ENCODE assay signal across 29 cellular contexts in genomic region chr19:28424662-28425430, GRCh38.
DNase-seq lines count a peak whose midpoint lies in the region; ATAC-seq, FAIRE-seq and TF ChIP-seq lines count a peak whose summit lies in the region.
"Had no signal": no experiment of that assay in that cellular context is flagged by ENCODE, and none has a peak within 500 bp of the region (broad histone marks: within the 10 kb centered on the region; RNA-seq: fewer than 3 reads in every experiment).

No MANE protein-coding gene starts in this region.

- no peaks in the 10 kb centered on the region for H3K27me3 ChIP-seq in K562 (ENCODE audit: control insufficient read depth in 2 of 2, insufficient read depth in 2 of 2, low read length in 2 of 2)
- H3K27me3 ChIP-seq: ascending aorta, esophagus squamous epithelium, Peyer's patch, tibial artery had no signal

- no peaks in the 10 kb centered on the region for H3K79me2 ChIP-seq in K562 (ENCODE audit: control insufficient read depth, insufficient read depth, low read length)

- H3K9me1 ChIP-seq in K562 (ENCODE audit: control insufficient read depth, insufficient read depth, low read length) = no peaks in the 10 kb centered on the region

- no peak for TF ChIP-seq EP300 in K562 (IDR thresholded peaks at IDR 0.05; ENCODE audit: low read length)

- TF ChIP-seq CTCF in K562 (IDR thresholded peaks at IDR 0.05 in 2 of 3, conservative IDR thresholded peaks at IDR 0.05 in 1 of 3; ENCODE audit: insufficient read depth in 2 of 3, low read depth in 1 of 3, low read length in 3 of 3) (no peak), nephron progenitor cell (IDR thresholded peaks at IDR 0.05) (no peak)

- peak overlapping the region; percentile 98 for H3K27ac Mint-ChIP-seq in nephron progenitor cell
- no peak overlapping the region for H3K27ac Mint-ChIP-seq in activated T-cell treated with anti-CD3 and anti-CD28 coated beads, Interleukin-2, amount 50 U/mL, for 72 hours
- H3K27ac Mint-ChIP-seq: activated CD8-positive, alpha-beta T cell treated with anti-CD3 and anti-CD28 coated beads, Interleukin-2, amount 10 ng/mL, durations not matched to agents 7 days and 5 days; activated T-cell treated with anti-CD3 and anti-CD28 coated beads, Interleukin-2, amount 50 U/mL, for 24 hours; effector memory CD8-positive, alpha-beta T cell; mesothelial cell of epicardium; natural killer cell; T-helper 2 cell treated with Interferon-gamma antibody and Interleukin-4, amounts not matched to agents 5 μg/mL and 100 μg/mL, for 36 hours had no signal

- DNase-seq in Daoy (ENCODE audit: low read depth) (peak; percentile 36), NCI-H2227 treated with DMSO at 0.1 percent for 48 hours (lab: John Stamatoyannopoulos, UW) (peak; percentile 34), K562 (ENCODE audit: extremely low read depth in 1 of 4, low spot score in 3 of 4) (no peak), nephron progenitor cell (no peak), NCI-H2196 (lab: John Stamatoyannopoulos, UW; ENCODE audit: unreplicated experiment) (no peak), LoVo (ENCODE audit: low spot score) (no peak)
- DNase-seq in activated T-cell treated with anti-CD3 and anti-CD28 coated beads, Interleukin-2, amount 50 U/mL, for 72 hours = no peak
- DNase-seq in activated CD4-positive, alpha-beta T cell treated with anti-CD3 and anti-CD28 coated beads, Interleukin-2, amount 50 U/mL, for 48 hours = no peak
- DNase-seq: activated CD8-positive, alpha-beta T cell treated with anti-CD3 and anti-CD28 coated beads, Interleukin-2, amount 10 ng/mL, durations not matched to agents 7 days and 5 days; activated naive CD4-positive, alpha-beta T cell treated with anti-CD3 and anti-CD28 coated beads, Interleukin-2, amount 50 U/mL, for 16 hours; activated T-cell treated with anti-CD3 and anti-CD28 coated beads, Interleukin-2, amount 50 U/mL, for 24 hours; effector memory CD8-positive, alpha-beta T cell; esophagus squamous epithelium; KG1; left cardiac atrium; MV-4-11; natural killer cell; NCI-H1694 treated with DMSO at 0.1 percent for 48 hours; NCI-H345; Peyer's patch; stimulated activated CD4-positive, alpha-beta T cell treated with anti-CD3 and anti-CD28 coated beads, Interleukin-2, amount 100 ng/mL, for 24 hours; stimulated activated naive CD4-positive, alpha-beta T cell; tibial artery had no signal

- H3K27ac ChIP-seq in K562 (ENCODE audit: extremely low read depth, low read depth, low read length) = no peak overlapping the region
- H3K27ac ChIP-seq: ascending aorta, esophagus squamous epithelium, Peyer's patch, prostate gland, skin epidermis, tibial artery had no signal

- WGBS in K562 (ENCODE audit: insufficient coverage, low coverage, missing lambda C conversion rate) = 43% methylated on average over 9 of the region's 9 CpGs

- H3K36me3 Mint-ChIP-seq in nephron progenitor cell (ENCODE audit: low read depth) = no peaks in the 10 kb centered on the region
- no peaks in the 10 kb centered on the region for H3K36me3 Mint-ChIP-seq in activated T-cell treated with anti-CD3 and anti-CD28 coated beads, Interleukin-2, amount 50 U/mL, for 72 hours (ENCODE audit: insufficient read depth in 2 of 2)
- H3K36me3 Mint-ChIP-seq: mesothelial cell of epicardium, natural killer cell had no signal

- no peak overlapping the region for H3K9ac ChIP-seq in K562 (ENCODE audit: insufficient read depth in 1 of 2, low read depth in 2 of 2, low read length in 2 of 2)

- H3K4me1 Mint-ChIP-seq in nephron progenitor cell = peaks cover 94% of the 10 kb centered on the region
- no peaks in the 10 kb centered on the region for H3K4me1 Mint-ChIP-seq in activated T-cell treated with anti-CD3 and anti-CD28 coated beads, Interleukin-2, amount 50 U/mL, for 72 hours (ENCODE audit: low read depth)

- H4K20me1 ChIP-seq in K562 (replicated peaks; ENCODE audit: control insufficient read depth, insufficient read depth, low read length) = peaks cover 3% of the 10 kb centered on the region; the same call in 1 of the 2 replicates

- peak overlapping the region; percentile 11 for H3K4me3 Mint-ChIP-seq in nephron progenitor cell
- H3K4me3 Mint-ChIP-seq in activated T-cell treated with anti-CD3 and anti-CD28 coated beads, Interleukin-2, amount 50 U/mL, for 72 hours = no peak overlapping the region
- H3K4me3 Mint-ChIP-seq: activated CD8-positive, alpha-beta T cell treated with anti-CD3 and anti-CD28 coated beads, Interleukin-2, amount 10 ng/mL, durations not matched to agents 7 days and 5 days; activated T-cell treated with anti-CD3 and anti-CD28 coated beads, Interleukin-2, amount 50 U/mL, for 24 hours; effector memory CD8-positive, alpha-beta T cell; mesothelial cell of epicardium; natural killer cell; T-helper 2 cell treated with Interferon-gamma antibody and Interleukin-4, amounts not matched to agents 5 μg/mL and 100 μg/mL, for 36 hours had no signal

- H3K4me2 ChIP-seq in K562 (ENCODE audit: insufficient read depth, low read length) = no peak overlapping the region

- no peak for FAIRE-seq in K562 (lab: Jason Lieb, UNC)

- peaks cover 1% of the 10 kb centered on the region for H3K9me3 Mint-ChIP-seq in nephron progenitor cell
- H3K9me3 Mint-ChIP-seq in activated T-cell treated with anti-CD3 and anti-CD28 coated beads, Interleukin-2, amount 50 U/mL, for 72 hours = no peaks in the 10 kb centered on the region
- H3K9me3 Mint-ChIP-seq: activated T-cell treated with anti-CD3 and anti-CD28 coated beads, Interleukin-2, amount 50 U/mL, for 24 hours; effector memory CD8-positive, alpha-beta T cell; mesothelial cell of epicardium; natural killer cell; T-helper 2 cell treated with Interferon-gamma antibody and Interleukin-4, amounts not matched to agents 5 μg/mL and 100 μg/mL, for 36 hours had no signal

- H3K9me3 ChIP-seq in K562 (replicated peaks; ENCODE audit: control insufficient read depth, insufficient read depth, low read depth, low read length) = no peaks in the 10 kb centered on the region
- H3K9me3 ChIP-seq: ascending aorta, Peyer's patch, prostate gland, tibial artery had no signal

- TF ChIP-seq POLR2A in K562 (conservative IDR thresholded peaks at IDR 0.05) = 0 out of 2 replicates have a peak, but pooled peaks have one; percentile 10

- no peak overlapping the region for H2AFZ ChIP-seq in K562 (ENCODE audit: low read depth, low read length)

- no peak for TF ChIP-seq RAD21 in K562 (CRISPR knock-in tag; conservative IDR thresholded peaks at IDR 0.05 in 1 of 2, IDR thresholded peaks at IDR 0.05 in 1 of 2)

- POLR2A ChIA-PET in K562 (lab: Yijun Ruan, JAX) = interaction anchor here (0.6 to 1.5 kb wide), 4 partner anchors 9 to 32 kb away, joined by 3 to 4 read pairs (median 4); no protein-coding TSS in a partner anchor

- no peaks in the 10 kb centered on the region for H3K27me3 Mint-ChIP-seq in nephron progenitor cell (ENCODE audit: low read depth, poor library complexity)
- peaks cover 7% of the 10 kb centered on the region for H3K27me3 Mint-ChIP-seq in activated T-cell treated with anti-CD3 and anti-CD28 coated beads, Interleukin-2, amount 50 U/mL, for 72 hours (ENCODE audit: low read depth)

- H3K4me1 ChIP-seq in K562 (replicated peaks in 1 of 2; ENCODE audit: control insufficient read depth in 2 of 2, insufficient read depth in 2 of 2, low read length in 2 of 2) = peaks cover 0 to 9% of the 10 kb centered on the region in 2 experiments; a peak in 4 of 5 replicates
- H3K4me1 ChIP-seq: ascending aorta, esophagus squamous epithelium, Peyer's patch, prostate gland, tibial artery had no signal

- H3K4me3 ChIP-seq in K562 = no peak overlapping the region
- H3K4me3 ChIP-seq: ascending aorta, esophagus squamous epithelium, Peyer's patch, prostate gland, skin epidermis, tibial artery had no signal

- peaks cover 43% of the 10 kb centered on the region for H3K36me3 ChIP-seq in K562 (ENCODE audit: control insufficient read depth, insufficient read depth, low read length)
- H3K36me3 ChIP-seq: ascending aorta, esophagus squamous epithelium, Peyer's patch, prostate gland, tibial artery had no signal

- in situ Hi-C loops in K562 (cut with MboI) = no loop called here

- no TSS peak for BruUV-seq in K562 (replicated peaks; lab: Mats Ljungman, UMichigan)

- no peak for ATAC-seq in K562
- no peak for ATAC-seq in activated T-cell treated with anti-CD3 and anti-CD28 coated beads, Interleukin-2, amount 50 U/mL, for 72 hours (replicated peaks in 1 of 2)
- ATAC-seq: activated CD4-positive, CD25-positive, alpha-beta regulatory T cell treated with anti-CD3 and anti-CD28 coated beads, Interleukin-2, amount 50 U/mL, for 24 hours; activated CD8-positive, alpha-beta T cell treated with anti-CD3 and anti-CD28 coated beads, Interleukin-2, amount 10 ng/mL, durations not matched to agents 7 days and 5 days; effector memory CD8-positive, alpha-beta T cell; natural killer cell had no signal

- CTCF ChIA-PET in K562 (lab: Yijun Ruan, JAX; ENCODE audit: low intra/inter-chr PET ratio) = no interaction called here

- intact Hi-C loops in K562 (cut with micrococcal nuclease) = no loop called here

TF ChIP-seq in K562, 482 proteins besides CTCF, POLR2A, EP300 and RAD21 (continues in another document):
- no peak for TF ChIP-seq PRMT5 (CRISPR knock-in tag; IDR thresholded peaks at IDR 0.05)
- TF ChIP-seq DMBX1 (CRISPR knock-in tag; IDR thresholded peaks at IDR 0.05; ENCODE audit: borderline replicate concordance) = no peak

Comparison
In these comparisons a context has a peak if more than half of its experiments do, and no peak if none do; other contexts are left out.
1. DNase-seq: peak in Daoy (single experiment) and NCI-H2227 treated with DMSO at 0.1 percent for 48 hours (single experiment); none in K562 (0 of 4), nephron progenitor cell (single experiment), activated T-cell treated with anti-CD3 and anti-CD28 coated beads, Interleukin-2, amount 50 U/mL, for 72 hours (0 of 2), NCI-H2196 (single experiment), LoVo (single experiment) and activated CD4-positive, alpha-beta T cell treated with anti-CD3 and anti-CD28 coated beads, Interleukin-2, amount 50 U/mL, for 48 hours (0 of 2).